In the genomic region with DNA sequence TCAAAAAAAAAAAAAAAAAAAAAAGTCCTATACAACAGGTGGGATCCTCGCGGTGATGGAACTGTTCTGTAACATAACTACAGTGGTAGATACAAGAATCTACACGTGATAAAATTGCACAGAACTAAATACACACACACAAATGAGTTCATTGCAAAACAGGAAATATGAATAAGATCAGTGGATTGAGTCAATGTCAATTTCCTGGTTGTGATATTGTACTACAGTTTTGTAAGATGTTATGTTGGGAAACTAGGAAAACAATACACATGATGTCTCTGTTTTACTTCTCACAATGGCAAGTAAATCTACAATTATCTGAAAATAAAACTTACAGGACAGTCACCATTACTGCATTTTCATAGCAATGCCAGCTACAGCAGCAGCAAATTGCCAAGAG, we compare ENCODE assay signal across 15 cellular contexts. TPM values are rescaled to one million over a fixed set of nuclear protein-coding genes. Genes with fewer than 3 reads are reported as not detected.
DNase-seq lines count a peak whose midpoint lies in the region; ATAC-seq, FAIRE-seq and TF ChIP-seq lines count a peak whose summit lies in the region.
"Had no signal": no experiment of that assay in that cellular context is flagged by ENCODE, and none has a peak within 500 bp of the region (broad histone marks: within the 10 kb centered on the region; RNA-seq: fewer than 3 reads in every experiment).

No MANE protein-coding gene starts in this region.

- in situ Hi-C loops in transverse colon (cut with MboI; ENCODE audit: low pct_ligation_motif_present in 1 of 4, low pct_unique_long_range_greater_than_20kb in 1 of 4, low sequenced_read_pairs in 3 of 4): no loop called here

- H3K79me2 ChIP-seq in endothelial cell of umbilical vein (ENCODE audit: control insufficient read depth, insufficient read depth, low read length) (no peaks in the 10 kb centered on the region), osteoblast (ENCODE audit: insufficient read depth, low read length) (no peaks in the 10 kb centered on the region)

- H3K4me2 ChIP-seq in endothelial cell of umbilical vein (ENCODE audit: insufficient read depth, low read length) (peak overlapping the region; percentile 65), osteoblast (ENCODE audit: insufficient read depth, low read length) (no peak overlapping the region)

- FAIRE-seq in H54 (lab: Jason Lieb, UNC) (peak; percentile 62), endothelial cell of umbilical vein (lab: Jason Lieb, UNC) (peak; percentile 94), urothelium cell line (lab: Jason Lieb, UNC) (no peak)
- FAIRE-seq: GM19239 had no signal

- CTCF ChIA-PET in endothelial cell of umbilical vein (lab: Charles Lee): no interaction called here

- no peak overlapping the region for H2AFZ ChIP-seq in endothelial cell of umbilical vein (ENCODE audit: low read depth, low read length)
- H2AFZ ChIP-seq in osteoblast (ENCODE audit: low read length): no peak overlapping the region

- H3K27ac ChIP-seq in endothelial cell of umbilical vein (ENCODE audit: insufficient read depth, low read depth, low read length) (peak overlapping the region; percentile 83), osteoblast (ENCODE audit: low read depth, low read length) (peak overlapping the region; percentile 28), transverse colon (no peak overlapping the region)
- H3K27ac ChIP-seq: body of pancreas had no signal

- no peaks in the 10 kb centered on the region for H3K9me1 ChIP-seq in endothelial cell of umbilical vein (replicated peaks; ENCODE audit: control insufficient read depth, extremely low read depth, insufficient read depth, low read length)

- BruUV-seq in endothelial cell of umbilical vein (replicated peaks; lab: Mats Ljungman, UMichigan): no TSS peak

- DNase-seq in H54 (ENCODE audit: insufficient read length, low spot score): no peak
- DNase-seq in NOMO-1 treated with dmso at 0.1 percent for 144 hours (lab: John Stamatoyannopoulos, UW; ENCODE audit: unreplicated experiment): peak; percentile 25
- peak; percentile 87 for DNase-seq in endothelial cell of umbilical vein (ENCODE audit: low read depth, low spot score)
- DNase-seq in osteoblast (ENCODE audit: insufficient read length, low spot score, missing footprints): no peak
- DNase-seq in transverse colon: no peak
- DNase-seq in urothelium cell line (ENCODE audit: low spot score): no peak
- DNase-seq: activated naive CD4-positive, alpha-beta T cell treated with anti-CD3 and anti-CD28 coated beads for 36 hours; body of pancreas; foreskin melanocyte; NCI-H2107; nephron progenitor cell; SHP77; T-helper 9 cell had no signal

- H3K36me3 ChIP-seq in endothelial cell of umbilical vein (ENCODE audit: control insufficient read depth in 2 of 2, extremely low read depth in 1 of 2, insufficient read depth in 2 of 2, low read length in 2 of 2) (no peaks in the 10 kb centered on the region), osteoblast (ENCODE audit: insufficient read depth, low read length) (peaks cover 4% of the 10 kb centered on the region), transverse colon (peaks cover 0 to 9% (median 0%) of the 10 kb centered on the region in 4 donors)

- H3K9ac ChIP-seq in endothelial cell of umbilical vein (replicated peaks; ENCODE audit: extremely low read depth, insufficient read depth, low read length): peak overlapping the region; percentile 74

- 83 to 89% methylated on average over 3 of the region's 3 CpGs for WGBS in transverse colon (ENCODE audit: low coverage in 1 of 2), 2 donors

- TF ChIP-seq CTCF in endothelial cell of umbilical vein (IDR thresholded peaks at IDR 0.05; ENCODE audit: extremely low read depth in 1 of 2, insufficient read depth in 1 of 2, low read depth in 1 of 2, low read length in 2 of 2) (no peak), osteoblast (IDR thresholded peaks at IDR 0.05; ENCODE audit: extremely low read depth, low read depth, low read length) (no peak), transverse colon (IDR thresholded peaks at IDR 0.05) (no peak)

- dilution Hi-C loops in endothelial cell of umbilical vein (cut with MboI; ENCODE audit: extremely low pct_ligation_motif_present, low sequenced_read_pairs): no loop called here

- ATAC-seq in GM21381 (IDR thresholded peaks at IDR 0.05; ENCODE audit: unreplicated experiment): no peak
- ATAC-seq: body of pancreas had no signal

- no peaks in the 10 kb centered on the region for H3K27me3 ChIP-seq in endothelial cell of umbilical vein (ENCODE audit: control insufficient read depth in 2 of 2, insufficient read depth in 2 of 2, low read length in 2 of 2)
- no peaks in the 10 kb centered on the region for H3K27me3 ChIP-seq in osteoblast (ENCODE audit: insufficient read depth, low read length)
- H3K27me3 ChIP-seq in transverse colon: no peaks in the 10 kb centered on the region
- H3K27me3 ChIP-seq: body of pancreas had no signal

- TF ChIP-seq POLR2A in H54 (IDR thresholded peaks at IDR 0.05; ENCODE audit: low read depth, low read length): no peak
- no peak for TF ChIP-seq POLR2A in endothelial cell of umbilical vein (IDR thresholded peaks at IDR 0.05; ENCODE audit: low read depth, low read length)
- TF ChIP-seq POLR2A in transverse colon (IDR thresholded peaks at IDR 0.05): no peak

- intact Hi-C loops in endothelial cell of umbilical vein (cut with micrococcal nuclease): loop anchor here (2.0 kb wide), 1 partner anchor 16 kb away; no protein-coding TSS in a partner anchor
- intact Hi-C loops in transverse colon (cut with DNase I; ENCODE audit: low total_unique reads): no loop called here

- H3K4me1 ChIP-seq in endothelial cell of umbilical vein (ENCODE audit: control insufficient read depth, extremely low read depth, insufficient read depth, low read length) (peaks cover 13% of the 10 kb centered on the region), osteoblast (ENCODE audit: insufficient read depth, low read length) (no peaks in the 10 kb centered on the region), transverse colon (no peaks in the 10 kb centered on the region)
- H3K4me1 ChIP-seq: body of pancreas had no signal

- H3K9me3 ChIP-seq in endothelial cell of umbilical vein (replicated peaks; ENCODE audit: control insufficient read depth, insufficient read depth, low read length) (peaks cover 2% of the 10 kb centered on the region), osteoblast (ENCODE audit: low read depth, low read length) (peaks cover 3% of the 10 kb centered on the region), transverse colon (peaks cover 8 to 13% of the 10 kb centered on the region in 2 donors)

- H4K20me1 ChIP-seq in endothelial cell of umbilical vein (replicated peaks; ENCODE audit: control insufficient read depth, extremely low read depth, insufficient read depth, low read length) (no peaks in the 10 kb centered on the region), osteoblast (ENCODE audit: insufficient read depth, low read length) (no peaks in the 10 kb centered on the region)

- POLR2A ChIA-PET in endothelial cell of umbilical vein (lab: Charles Lee): no interaction called here

- TF ChIP-seq EP300 in transverse colon (IDR thresholded peaks at IDR 0.05; ENCODE audit: low read depth): no peak

- H3K4me3 ChIP-seq in endothelial cell of umbilical vein (replicated peaks in 1 of 3; ENCODE audit: insufficient read depth in 1 of 3, low read depth in 1 of 3, low read length in 3 of 3) (peak overlapping the region in 1 of 3 experiments; percentile 9), osteoblast (ENCODE audit: insufficient read depth, low read length) (no peak overlapping the region), transverse colon (no peak overlapping the region)
- H3K4me3 ChIP-seq: body of pancreas had no signal

TF ChIP-seq in endothelial cell of umbilical vein, 7 proteins besides CTCF, POLR2A, EP300 and RAD21:
- TF ChIP-seq GATA2 (IDR thresholded peaks at IDR 0.05; ENCODE audit: insufficient read depth, insufficient read length, low read depth, low read length): no peak
- no peak for TF ChIP-seq POLR2AphosphoS5 (IDR thresholded peaks at IDR 0.05; ENCODE audit: insufficient read depth, low read depth, low read length)
- no peak for TF ChIP-seq EZH2 (IDR thresholded peaks at IDR 0.05; ENCODE audit: borderline replicate concordance, low read depth, low read length, severe bottlenecking)
- TF ChIP-seq JUN (IDR thresholded peaks at IDR 0.05; ENCODE audit: borderline replicate concordance, insufficient read depth, insufficient read length, low read depth): peak; percentile 97
- TF ChIP-seq FOS (IDR thresholded peaks at IDR 0.05; ENCODE audit: borderline replicate concordance, insufficient read depth, low read length): peak; percentile 74
- TF ChIP-seq, protein P1, sequence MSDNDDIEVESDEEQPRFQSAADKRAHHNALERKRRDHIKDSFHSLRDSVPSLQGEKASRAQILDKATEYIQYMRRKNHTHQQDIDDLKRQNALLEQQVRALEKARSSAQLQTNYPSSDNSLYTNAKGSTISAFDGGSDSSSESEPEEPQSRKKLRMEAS (IDR thresholded peaks at IDR 0.05; ENCODE audit: insufficient read depth, insufficient read length): no peak

RNA-seq across cellular contexts. Expression of a gene that starts 59.8 kb away (rescaled TPM):
- total RNA-seq in endothelial cell of umbilical vein (24.4 and 26.6 TPM in 2 replicates), osteoblast (10.5 and 13.3 TPM in 2 replicates), transverse colon (10 to 100 TPM in 2 of 4 donors, 1 to 10 TPM in 1, under 1 TPM in 1; 0.80 to 12.2 (median 7.1) TPM)
- 5.0 and 5.3 TPM in 2 replicates for polyA plus RNA-seq in endothelial cell of umbilical vein
- 15.5 and 17.5 TPM in 2 replicates for polyA plus RNA-seq in endothelial cell of umbilical vein (2011; cell fraction: cytosol; rRNA removed)
- polyA plus RNA-seq in endothelial cell of umbilical vein (2011; cell fraction: nucleus; rRNA removed): 21.0 and 31.7 TPM in 2 replicates
- polyA plus RNA-seq in endothelial cell of umbilical vein (2012): 16.4 and 31.9 TPM in 2 replicates
- 4.0 and 6.2 TPM in 2 replicates for polyA minus RNA-seq in endothelial cell of umbilical vein
- 6.8 TPM for polyA minus RNA-seq in endothelial cell of umbilical vein (2011; cell fraction: cytosol; rRNA and poly(A)+ RNA removed)
- 14.3 and 22.9 TPM in 2 replicates for polyA minus RNA-seq in endothelial cell of umbilical vein (2011; cell fraction: nucleus; rRNA and poly(A)+ RNA removed)

Comparison
In these comparisons a context has a peak if more than half of its experiments do, and no peak if none do; other contexts are left out.
1. DNase-seq: peak in NOMO-1 treated with dmso at 0.1 percent for 144 hours (single experiment) and endothelial cell of umbilical vein (single experiment); none in H54 (single experiment), osteoblast (single experiment), transverse colon (single experiment) and urothelium cell line (single experiment).
2. H3K27ac ChIP-seq: peak in endothelial cell of umbilical vein (single experiment) and osteoblast (single experiment); none in transverse colon (0 of 4).